23 cellular contexts compared by ENCODE assay signal in the genomic region with DNA sequence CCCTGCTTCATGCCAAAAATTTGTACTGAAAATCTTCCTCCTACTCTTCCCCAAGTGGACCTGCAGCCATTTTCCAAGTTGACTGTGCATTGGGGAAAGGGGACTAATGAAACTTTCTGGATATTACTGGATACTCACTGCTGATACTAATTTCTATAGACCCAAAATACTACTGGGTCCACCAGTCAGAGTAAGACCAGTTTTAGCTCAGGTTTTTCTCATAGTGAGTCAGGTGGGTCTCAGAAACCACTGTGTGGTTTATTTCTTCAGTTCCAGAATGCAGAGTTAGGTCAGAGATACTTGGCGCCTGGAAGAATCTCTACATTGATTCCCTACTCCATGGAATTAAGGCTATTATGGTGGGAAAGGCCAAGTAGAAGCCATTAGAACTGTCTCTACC.
"Had no signal": no experiment of that assay in that cellular context is flagged by ENCODE, and none has a peak within 500 bp of the region (broad histone marks: within the 10 kb centered on the region; RNA-seq: fewer than 3 reads in every experiment).

No MANE protein-coding gene starts in this region.

- ATAC-seq: foreskin keratinocyte; gastroesophageal sphincter; heart left ventricle; left colon; left lobe of liver; lower lobe of right lung; mucosa of descending colon; naive thymus-derived CD8-positive, alpha-beta T cell had no signal

- H3K4me3 ChIP-seq: coronary artery, dorsolateral prefrontal cortex, esophagus muscularis mucosa, gastroesophageal sphincter, heart left ventricle, hepatocyte, left ventricle myocardium inferior, lower lobe of right lung, mucosa of descending colon had no signal

- H3K9me3 ChIP-seq: esophagus muscularis mucosa, gastroesophageal sphincter, heart left ventricle, left ventricle myocardium inferior, lower lobe of right lung, mucosa of descending colon had no signal

- H3K36me3 ChIP-seq: esophagus muscularis mucosa, gastroesophageal sphincter, heart left ventricle, left ventricle myocardium inferior, lower lobe of right lung had no signal

- DNase-seq: dermis blood vessel endothelial cell; dorsolateral prefrontal cortex; effector CD4-positive, alpha-beta T cell; effector memory CD4-positive, alpha-beta T cell; foreskin keratinocyte; heart left ventricle; hypothalamus; immature natural killer cell; islet precursor cell; kidney; kidney glomerular epithelial cell; left colon; left ventricle myocardium inferior; lower lobe of right lung; mesenchymal stem cell; mucosa of descending colon; naive B cell; naive thymus-derived CD8-positive, alpha-beta T cell had no signal

- H3K27me3 ChIP-seq: dorsolateral prefrontal cortex, esophagus muscularis mucosa, foreskin keratinocyte, gastroesophageal sphincter, heart left ventricle, hepatocyte had no signal
